21 cellular contexts compared by ENCODE assay signal in the genomic region with DNA sequence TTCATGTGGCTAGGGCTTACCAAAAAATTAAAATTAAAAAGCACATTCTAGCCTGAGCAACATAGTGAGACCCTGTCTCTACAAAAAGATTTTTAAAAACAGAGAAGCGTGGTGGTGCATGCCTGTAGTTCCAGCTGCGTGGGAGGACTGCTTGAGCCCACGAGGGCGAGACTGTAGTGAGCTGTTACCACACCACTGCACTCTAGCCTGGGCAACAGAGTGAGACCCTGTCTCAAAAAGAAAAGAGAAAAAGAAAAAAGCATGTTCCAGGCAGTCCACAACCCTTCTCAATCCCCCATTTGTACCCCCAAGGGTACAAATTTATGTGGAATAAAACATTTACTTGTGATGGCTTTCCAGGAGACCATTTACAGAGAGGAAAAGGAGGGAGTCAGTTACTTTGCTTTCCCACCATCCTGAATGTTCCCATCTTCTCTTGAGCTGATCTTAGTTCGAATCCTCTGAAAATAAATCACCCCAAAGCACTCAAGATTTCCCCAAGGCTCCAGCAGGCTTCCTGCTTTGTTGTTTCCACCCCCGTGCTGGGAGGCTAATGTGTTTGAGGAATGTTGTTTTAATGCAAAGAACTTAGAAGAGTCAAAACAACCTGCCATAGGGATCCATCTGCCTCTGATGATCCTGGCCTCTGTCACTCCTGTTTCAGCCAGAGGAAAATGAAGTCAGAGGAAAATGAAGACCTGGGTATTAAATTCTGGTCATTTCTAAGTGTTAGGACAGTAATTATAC.
DNase-seq lines count a peak whose midpoint lies in the region; FAIRE-seq and TF ChIP-seq lines count a peak whose summit lies in the region.
"Had no signal": no experiment of that assay in that cellular context is flagged by ENCODE, and none has a peak within 500 bp of the region (broad histone marks: within the 10 kb centered on the region; RNA-seq: fewer than 3 reads in every experiment).

No MANE protein-coding gene starts in this region.

- intact Hi-C loops in CD14-positive monocyte (cut with micrococcal nuclease), result no loop called here

- H3K18ac ChIP-seq in H1 (ENCODE audit: extremely low read depth, low read length) (peak overlapping the region; percentile 43; the same call in 1 of the 2 replicates), trophoblast cell (ENCODE audit: low read length) (no peak overlapping the region)

- H3K4me2 ChIP-seq in H1 (ENCODE audit: insufficient read depth in 1 of 2, low read depth in 2 of 2, low read length in 2 of 2), result peak overlapping the region; percentile 38 to 55; a peak in 3 of 4 replicates
- no peak overlapping the region for H3K4me2 ChIP-seq in trophoblast cell (ENCODE audit: low read length)
- H3K4me2 ChIP-seq: BLaER1 treated with 17β-estradiol and CSF1 and Interleukin-3, amounts not matched to agents 10 nM and 100 nM; PC-9 had no signal

- H4K8ac ChIP-seq in H1 (ENCODE audit: extremely low read depth, insufficient read depth, low read length), result no peak overlapping the region
- no peak overlapping the region for H4K8ac ChIP-seq in trophoblast cell (ENCODE audit: low read depth, low read length)

- peak in 1 of 2 experiments; percentile 93; a peak in 1 of 3 replicates for TF ChIP-seq EP300 in H1 (IDR thresholded peaks at IDR 0.05; ENCODE audit: borderline replicate concordance in 1 of 2, low read depth in 2 of 2, low read length in 2 of 2)

- H3K14ac ChIP-seq in H1 (ENCODE audit: insufficient read length) (no peak overlapping the region), trophoblast cell (ENCODE audit: low read length) (peak overlapping the region; percentile 14)

- TF ChIP-seq RAD21 in H1 (IDR thresholded peaks at IDR 0.05 in 1 of 2, conservative IDR thresholded peaks at IDR 0.05 in 1 of 2; ENCODE audit: low read depth in 2 of 2, low read length in 2 of 2), result peak; percentile 4 to 25; a peak in 2 of 4 replicates

- H3K9ac ChIP-seq in HUES6 (ENCODE audit: low read length) (no peak overlapping the region), H1 (replicated peaks in 1 of 4; ENCODE audit: extremely low read depth in 1 of 4, low read depth in 3 of 4, low read length in 3 of 4) (no peak overlapping the region), trophoblast cell (ENCODE audit: low read length) (no peak overlapping the region)
- H3K9ac ChIP-seq: BLaER1 treated with 17β-estradiol and CSF1 and Interleukin-3, amounts not matched to agents 10 nM and 100 nM had no signal

- H3K4me1 ChIP-seq in HUES6 (ENCODE audit: control insufficient read depth, insufficient read depth, low read length), result peaks cover 39% of the 10 kb centered on the region
- peaks cover 8 to 28% (median 18%) of the 10 kb centered on the region in 4 experiments for H3K4me1 ChIP-seq in H1 (replicated peaks in 1 of 4; ENCODE audit: control insufficient read depth in 3 of 4, insufficient read depth in 4 of 4, low read length in 3 of 4)
- peaks cover 4 to 11% of the 10 kb centered on the region in 2 experiments for H3K4me1 ChIP-seq in trophoblast cell (ENCODE audit: control insufficient read depth in 1 of 2, insufficient read depth in 2 of 2, low read length in 2 of 2)
- no peaks in the 10 kb centered on the region for H3K4me1 ChIP-seq in CD8-positive, alpha-beta memory T cell (ENCODE audit: insufficient read depth, low read length)
- H3K4me1 ChIP-seq in effector memory CD4-positive, alpha-beta T cell (ENCODE audit: control insufficient read depth, insufficient read depth, low read length, poor library complexity, severe bottlenecking), result no peaks in the 10 kb centered on the region
- H3K4me1 ChIP-seq: BLaER1 treated with 17β-estradiol and CSF1 and Interleukin-3, amounts not matched to agents 10 nM and 100 nM had no signal

- DNase-seq in H1 (ENCODE audit: low read depth in 1 of 2, low spot score in 2 of 2), result peak; percentile 71 to 76
- peak; percentile 67 for DNase-seq in iPS-NIHi11 (ENCODE audit: low spot score)
- DNase-seq in trophoblast cell, result no peak
- no peak for DNase-seq in CD8-positive, alpha-beta memory T cell
- DNase-seq in effector memory CD4-positive, alpha-beta T cell, result no peak
- no peak for DNase-seq in cerebellum (ENCODE audit: low spot score)
- DNase-seq in CD14-positive monocyte (ENCODE audit: low spot score), result no peak
- DNase-seq: NCI-H1092 treated with DMSO at 0.1 percent for 48 hours, NCI-H2081 treated with DMSO at 0.1 percent for 48 hours, NCI-H510A, NCI-H774, SIG-M5 had no signal

- H3K27me3 ChIP-seq in HUES6 (ENCODE audit: control insufficient read depth, insufficient read depth, low read length) (no peaks in the 10 kb centered on the region), H1 (replicated peaks in 1 of 4; ENCODE audit: control insufficient read depth in 3 of 4, extremely low read depth in 1 of 4, insufficient read depth in 3 of 4, low read length in 3 of 4) (no peaks in the 10 kb centered on the region), trophoblast cell (ENCODE audit: insufficient read depth, low read length) (no peaks in the 10 kb centered on the region)
- no peaks in the 10 kb centered on the region for H3K27me3 ChIP-seq in CD8-positive, alpha-beta memory T cell (ENCODE audit: insufficient read depth, low read length, poor library complexity, severe bottlenecking)
- no peaks in the 10 kb centered on the region for H3K27me3 ChIP-seq in effector memory CD4-positive, alpha-beta T cell (replicated peaks; ENCODE audit: control insufficient read depth, insufficient read depth, low read length, poor library complexity, severe bottlenecking)
- H3K27me3 ChIP-seq: BLaER1 treated with 17β-estradiol and CSF1 and Interleukin-3, amounts not matched to agents 10 nM and 100 nM had no signal

- H2BK12ac ChIP-seq in H1 (ENCODE audit: low read depth, low read length), result peak overlapping the region; percentile 69; the same call in 1 of the 2 replicates
- peak overlapping the region; percentile 69 for H2BK12ac ChIP-seq in trophoblast cell (ENCODE audit: low read length)

- H3K79me2 ChIP-seq in H1 (ENCODE audit: control insufficient read depth in 1 of 2, insufficient read depth in 2 of 2, low read length in 2 of 2), result peaks cover 0 to 6% of the 10 kb centered on the region in 2 experiments; a peak in 2 of 4 replicates
- H3K79me2 ChIP-seq in trophoblast cell (ENCODE audit: control insufficient read depth, insufficient read depth, low read length, poor library complexity), result no peaks in the 10 kb centered on the region

- no peaks in the 10 kb centered on the region for H3K27me3 Mint-ChIP-seq in CD8-positive, alpha-beta memory T cell
- H3K27me3 Mint-ChIP-seq in CD14-positive monocyte (ENCODE audit: low read depth in 3 of 3), result peaks cover 0 to 3% (median 0%) of the 10 kb centered on the region in 3 donors

- peak overlapping the region; percentile 12; the same call in 1 of the 2 replicates for H3K27ac ChIP-seq in HUES6 (ENCODE audit: low read depth, low read length)
- no peak overlapping the region for H3K27ac ChIP-seq in H1 (ENCODE audit: low read depth, low read length)
- peak overlapping the region; percentile 83 for H3K27ac ChIP-seq in trophoblast cell (ENCODE audit: low read depth, low read length)
- H3K27ac ChIP-seq in CD8-positive, alpha-beta memory T cell (ENCODE audit: low read depth, low read length), result no peak overlapping the region
- no peak overlapping the region for H3K27ac ChIP-seq in effector memory CD4-positive, alpha-beta T cell (ENCODE audit: insufficient read depth, low read length, poor library complexity, severe bottlenecking)
- H3K27ac ChIP-seq: BLaER1 treated with 17β-estradiol and CSF1 and Interleukin-3, amounts not matched to agents 10 nM and 100 nM; HL-60; PC-9; RWPE1 had no signal

- TF ChIP-seq CTCF in H1 (IDR thresholded peaks at IDR 0.05; ENCODE audit: control extremely low read depth in 1 of 3, insufficient read depth in 1 of 3, low read depth in 1 of 3, low read length in 3 of 3), result no peak
- TF ChIP-seq CTCF in CD14-positive monocyte (IDR thresholded peaks at IDR 0.05), result no peak

- H3K23me2 ChIP-seq in H1 (ENCODE audit: low read depth, low read length), result no peaks in the 10 kb centered on the region

- H4K20me1 ChIP-seq in H1 (replicated peaks in 1 of 2; ENCODE audit: control insufficient read depth in 1 of 2, insufficient read depth in 2 of 2, low read length in 2 of 2), result no peaks in the 10 kb centered on the region
- H4K20me1 ChIP-seq: BLaER1 treated with 17β-estradiol and CSF1 and Interleukin-3, amounts not matched to agents 10 nM and 100 nM had no signal

- no peak overlapping the region for H2BK5ac ChIP-seq in H1 (ENCODE audit: low read depth, low read length)
- H2BK5ac ChIP-seq in trophoblast cell (ENCODE audit: low read depth, low read length, poor library complexity), result peak overlapping the region; percentile 66

- H3K4ac ChIP-seq in H1 (replicated peaks; ENCODE audit: insufficient read length, low read depth, low read length) (no peak overlapping the region), trophoblast cell (ENCODE audit: low read depth, low read length) (no peak overlapping the region)

- peak; percentile 98 for FAIRE-seq in H1 (lab: Jason Lieb, UNC)
- FAIRE-seq: D721Med, GM18507, H54, HTR-8/SVneo had no signal

- H3K36me3 ChIP-seq in HUES6 (ENCODE audit: control insufficient read depth, insufficient read depth, low read length) (no peaks in the 10 kb centered on the region), H1 (ENCODE audit: control insufficient read depth in 2 of 4, insufficient read depth in 4 of 4, low read length in 3 of 4) (no peaks in the 10 kb centered on the region), trophoblast cell (ENCODE audit: control insufficient read depth in 1 of 2, insufficient read depth in 2 of 2, low read length in 2 of 2) (no peaks in the 10 kb centered on the region)
- no peaks in the 10 kb centered on the region for H3K36me3 ChIP-seq in CD8-positive, alpha-beta memory T cell (ENCODE audit: insufficient read depth, low read length)
- H3K36me3 ChIP-seq in effector memory CD4-positive, alpha-beta T cell (ENCODE audit: control insufficient read depth, insufficient read depth, low read length), result no peaks in the 10 kb centered on the region

- no peak overlapping the region for H4K91ac ChIP-seq in H1 (replicated peaks; ENCODE audit: insufficient read length, low read length)
- peak overlapping the region; percentile 26 for H4K91ac ChIP-seq in trophoblast cell (ENCODE audit: low read depth, low read length)

- 61% methylated on average over 6 of the region's 6 CpGs; no CpG with 5 or more reads in 1 of the 2 experiments for WGBS in H1 (ENCODE audit: extremely low coverage in 1 of 2, insufficient coverage in 1 of 2, insufficient read length in 1 of 2, insufficient replicate concordance in 2 of 2, low coverage in 1 of 2, low lambda C conversion rate in 2 of 2, missing lambda C conversion rate in 1 of 2), 2 experiments
- no CpG with 5 or more reads among the region's 6 CpGs for WGBS in trophoblast cell (ENCODE audit: extremely low coverage, insufficient coverage, insufficient read length)

- no peak overlapping the region for H3K27ac Mint-ChIP-seq in CD8-positive, alpha-beta memory T cell
- no peak overlapping the region for H3K27ac Mint-ChIP-seq in CD14-positive monocyte

- H3K4me3 ChIP-seq in HUES6 (ENCODE audit: low read depth, low read length) (no peak overlapping the region), H1 (ENCODE audit: extremely low read depth in 1 of 4, insufficient read depth in 2 of 4, low read depth in 3 of 4, low read length in 4 of 4) (peak overlapping the region in 1 of 4 experiments; percentile 16; a peak in 1 of 8 replicates), trophoblast cell (ENCODE audit: low read depth, low read length) (no peak overlapping the region)
- H3K4me3 ChIP-seq in CD8-positive, alpha-beta memory T cell (ENCODE audit: low read length), result no peak overlapping the region
- no peak overlapping the region for H3K4me3 ChIP-seq in effector memory CD4-positive, alpha-beta T cell (ENCODE audit: insufficient read depth, low read depth, low read length, poor library complexity, severe bottlenecking)
- H3K4me3 ChIP-seq: BLaER1 treated with 17β-estradiol and CSF1 and Interleukin-3, amounts not matched to agents 10 nM and 100 nM; PC-9 had no signal

- H3K79me1 ChIP-seq in H1 (ENCODE audit: low read depth, low read length), result no peaks in the 10 kb centered on the region
- peaks cover 5% of the 10 kb centered on the region for H3K79me1 ChIP-seq in trophoblast cell (ENCODE audit: low read length)

- no peak overlapping the region for H3K56ac ChIP-seq in H1 (replicated peaks; ENCODE audit: insufficient read length, low read depth, low read length)

- no peak overlapping the region for H2BK20ac ChIP-seq in H1 (ENCODE audit: low read length)

- TF ChIP-seq POLR2A in H1 (IDR thresholded peaks at IDR 0.05; ENCODE audit: control extremely low read depth in 1 of 2, low read depth in 2 of 2, low read length in 2 of 2), result no peak

- peaks cover 0 to 5% (median 3%) of the 10 kb centered on the region in 5 donors for H3K9me3 Mint-ChIP-seq in CD8-positive, alpha-beta memory T cell
- H3K9me3 Mint-ChIP-seq in CD14-positive monocyte, result peaks cover 0 to 10% (median under 1%) of the 10 kb centered on the region in 7 donors

- no peaks in the 10 kb centered on the region for H3K36me3 Mint-ChIP-seq in CD8-positive, alpha-beta memory T cell
- no peaks in the 10 kb centered on the region for H3K36me3 Mint-ChIP-seq in CD14-positive monocyte

- no peak overlapping the region for H2AFZ ChIP-seq in H1 (ENCODE audit: low read length)
- no peak overlapping the region for H2AFZ ChIP-seq in trophoblast cell (ENCODE audit: insufficient read depth, low read length, poor library complexity)
- H2AFZ ChIP-seq: PC-9 had no signal

- H2AK5ac ChIP-seq in H1 (ENCODE audit: low read depth, low read length) (no peak overlapping the region; the same call in 1 of the 2 replicates), trophoblast cell (ENCODE audit: low read length) (no peak overlapping the region)

- H3K9me3 ChIP-seq in HUES6 (ENCODE audit: control insufficient read depth, insufficient read depth, low read depth, low read length) (no peaks in the 10 kb centered on the region), H1 (ENCODE audit: insufficient read depth in 2 of 2, low read depth in 1 of 2, low read length in 1 of 2) (no peaks in the 10 kb centered on the region), trophoblast cell (ENCODE audit: insufficient read depth, low read depth, low read length) (no peaks in the 10 kb centered on the region)
- no peaks in the 10 kb centered on the region for H3K9me3 ChIP-seq in CD8-positive, alpha-beta memory T cell (ENCODE audit: low read length)
- H3K9me3 ChIP-seq in effector memory CD4-positive, alpha-beta T cell (ENCODE audit: control insufficient read depth, low read length), result no peaks in the 10 kb centered on the region

- H2BK120ac ChIP-seq in H1 (replicated peaks; ENCODE audit: low read depth, low read length), result no peak overlapping the region
- peak overlapping the region; percentile 25 for H2BK120ac ChIP-seq in trophoblast cell (ENCODE audit: insufficient read depth, low read length, poor library complexity)

- no peaks in the 10 kb centered on the region for H3K4me1 Mint-ChIP-seq in CD8-positive, alpha-beta memory T cell
- H3K4me1 Mint-ChIP-seq in CD14-positive monocyte, result no peaks in the 10 kb centered on the region

- CTCF ChIA-PET in H1 (lab: Charles Lee; ENCODE audit: partially characterized antibody), result interaction anchor here (0.7 to 1.0 kb wide), 2 partner anchors 14 to 88 kb away, joined by 3 to 5 read pairs; no protein-coding TSS in a partner anchor
- CTCF ChIA-PET in CD8-positive, alpha-beta memory T cell (lab: Charles Lee), result no interaction called here

- no peak overlapping the region for H2BK15ac ChIP-seq in H1 (ENCODE audit: low read length)

- H3K23ac ChIP-seq in H1 (ENCODE audit: insufficient read length) (no peak overlapping the region), trophoblast cell (ENCODE audit: low read length) (no peak overlapping the region)

- POLR2A ChIA-PET in H1 (lab: Charles Lee; ENCODE audit: partially characterized antibody), result interaction anchor here (0.6 to 2.3 kb wide), 3 partner anchors 10 to 44 kb away, joined by 3 to 6 read pairs (median 5); no protein-coding TSS in a partner anchor
- POLR2A ChIA-PET in CD8-positive, alpha-beta memory T cell (lab: Charles Lee), result no interaction called here

- peak overlapping the region; percentile 71 for H4K5ac ChIP-seq in H1 (ENCODE audit: insufficient read length, low read depth, low read length)

- H4K12ac ChIP-seq in trophoblast cell (ENCODE audit: low read depth, low read length), result no peak overlapping the region

- no peak overlapping the region for H3K4me3 Mint-ChIP-seq in CD8-positive, alpha-beta memory T cell
- no peak overlapping the region for H3K4me3 Mint-ChIP-seq in CD14-positive monocyte

Comparison
In these comparisons a context has a peak if more than half of its experiments do, and no peak if none do; other contexts are left out.
1. H3K27ac ChIP-seq: peak in HUES6 (single experiment) and trophoblast cell (single experiment); none in H1 (single experiment), CD8-positive, alpha-beta memory T cell (single experiment) and effector memory CD4-positive, alpha-beta T cell (single experiment).
2. DNase-seq: peak in H1 (2 of 2) and iPS-NIHi11 (single experiment); none in trophoblast cell (0 of 2), CD8-positive, alpha-beta memory T cell (0 of 5), effector memory CD4-positive, alpha-beta T cell (0 of 3), cerebellum (single experiment) and CD14-positive monocyte (single experiment).